ENCODE assay signal across 8 cellular contexts in the genomic region with DNA sequence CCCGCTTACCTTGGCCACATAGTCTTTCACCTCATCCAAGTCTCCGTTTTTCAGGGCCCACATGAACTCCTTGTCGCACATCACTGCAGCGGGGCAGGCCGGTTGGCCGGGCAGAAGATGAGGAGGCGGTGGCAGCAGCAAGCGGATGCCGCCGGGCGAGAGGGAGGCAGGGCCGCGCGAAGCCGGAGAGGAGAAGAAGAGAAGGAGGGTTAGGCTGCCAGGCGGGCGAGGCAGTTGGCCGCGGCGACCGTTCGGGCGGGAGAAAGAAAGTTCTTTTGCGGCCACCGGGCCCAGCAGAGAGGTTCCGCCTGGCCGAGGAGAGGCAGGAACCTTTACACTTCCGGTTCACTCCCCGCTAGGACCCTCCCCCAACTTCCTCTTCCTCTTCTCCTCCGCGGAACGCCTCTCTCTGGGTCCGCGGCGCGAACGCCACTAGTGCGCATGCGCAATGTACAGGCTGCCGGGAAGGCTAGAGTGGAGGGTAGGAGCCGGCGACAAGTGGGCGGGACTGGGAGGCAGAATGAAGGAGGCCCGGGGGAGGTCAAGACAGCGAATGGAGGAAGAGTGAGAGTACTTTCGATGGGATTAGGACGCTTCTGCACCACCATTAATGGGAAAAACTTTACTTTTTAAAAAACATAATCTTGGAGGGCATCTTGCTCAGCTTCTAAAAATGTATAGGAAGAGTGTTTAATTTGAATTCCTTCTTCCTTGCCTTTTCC. TPM values are rescaled to one million over a fixed set of nuclear protein-coding genes. Genes with fewer than 3 reads are reported as not detected.
A peak's percentile ranks its signal among the peaks of the same experiment; 100 is the strongest.
DNase-seq lines count a peak whose midpoint lies in the region; ATAC-seq and TF ChIP-seq lines count a peak whose summit lies in the region.

A gene with protein sequence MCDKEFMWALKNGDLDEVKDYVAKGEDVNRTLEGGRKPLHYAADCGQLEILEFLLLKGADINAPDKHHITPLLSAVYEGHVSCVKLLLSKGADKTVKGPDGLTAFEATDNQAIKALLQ (minus strand): TSS at position 340 of the 722 bp plus-strand sequence. CDS start 259 bp downstream, at position 81.

- no peaks in the 10 kb centered on the region for H3K36me3 ChIP-seq in fibroblast of lung (ENCODE audit: control insufficient read depth, insufficient read depth, low read length)
- peaks cover 0 to 5% (median 0%) of the 10 kb centered on the region in 3 experiments for H3K36me3 ChIP-seq in naive thymus-derived CD4-positive, alpha-beta T cell (ENCODE audit: control insufficient read depth in 2 of 3, insufficient read depth in 3 of 3, low read length in 3 of 3)

- DNase-seq in Daoy (ENCODE audit: low read depth) (peak; percentile 98), GOT3 (lab: John Stamatoyannopoulos, UW) (peak; percentile 84), LNCaP clone FGC (ENCODE audit: low read depth) (peak; percentile 90), RWPE1 (ENCODE audit: low spot score) (peak; percentile 91), fibroblast of lung (ENCODE audit: low read depth in 2 of 2) (peak; percentile 91 to 95)
- DNase-seq in naive thymus-derived CD4-positive, alpha-beta T cell: peak; percentile 93 to 98 (median 96)
- peak; percentile 99 for DNase-seq in stimulated activated naive B cell treated with anti-CD40 and anti-IgM and Interleukin-4, amounts not matched to agents 10 μg/mL and 1 μg/mL and 100 μg/mL, for 72 hours

- H3K27me3 Mint-ChIP-seq in activated T-helper 17 cell treated with anti-CD3 and anti-CD28 coated beads, Interleukin-2, amount 50 U/mL, for 72 hours: no peaks in the 10 kb centered on the region
- peaks cover 0 to 2% (median 0%) of the 10 kb centered on the region in 5 donors for H3K27me3 Mint-ChIP-seq in naive thymus-derived CD4-positive, alpha-beta T cell
- no peaks in the 10 kb centered on the region for H3K27me3 Mint-ChIP-seq in stimulated activated naive B cell treated with anti-CD40 and anti-IgM and Interleukin-4, amounts not matched to agents 10 μg/mL and 1 μg/mL and 100 μg/mL, for 72 hours

- H3K27ac Mint-ChIP-seq in activated T-helper 17 cell treated with anti-CD3 and anti-CD28 coated beads, Interleukin-2, amount 50 U/mL, for 72 hours: peak within 1 kb of the TSS; percentile 94
- H3K27ac Mint-ChIP-seq in naive thymus-derived CD4-positive, alpha-beta T cell: peak within 1 kb of the TSS; percentile 88 to 97 (median 93)
- peak within 1 kb of the TSS; percentile 89 for H3K27ac Mint-ChIP-seq in stimulated activated naive B cell treated with anti-CD40 and anti-IgM and Interleukin-4, amounts not matched to agents 10 μg/mL and 1 μg/mL and 100 μg/mL, for 72 hours

- peaks cover 49% of the 10 kb centered on the region for H3K36me3 Mint-ChIP-seq in activated T-helper 17 cell treated with anti-CD3 and anti-CD28 coated beads, Interleukin-2, amount 50 U/mL, for 72 hours (ENCODE audit: low read depth)
- peaks cover 8 to 17% (median 11%) of the 10 kb centered on the region in 5 donors for H3K36me3 Mint-ChIP-seq in naive thymus-derived CD4-positive, alpha-beta T cell
- peaks cover 7 to 27% of the 10 kb centered on the region in 2 donors for H3K36me3 Mint-ChIP-seq in stimulated activated naive B cell treated with anti-CD40 and anti-IgM and Interleukin-4, amounts not matched to agents 10 μg/mL and 1 μg/mL and 100 μg/mL, for 72 hours

- no peaks in the 10 kb centered on the region for H3K9me3 Mint-ChIP-seq in activated T-helper 17 cell treated with anti-CD3 and anti-CD28 coated beads, Interleukin-2, amount 50 U/mL, for 72 hours
- H3K9me3 Mint-ChIP-seq in naive thymus-derived CD4-positive, alpha-beta T cell: peaks cover 0 to 4% (median 0%) of the 10 kb centered on the region in 11 donors
- H3K9me3 Mint-ChIP-seq in stimulated activated naive B cell treated with anti-CD40 and anti-IgM and Interleukin-4, amounts not matched to agents 10 μg/mL and 1 μg/mL and 100 μg/mL, for 72 hours: no peaks in the 10 kb centered on the region

- H3K4me2 ChIP-seq in fibroblast of lung (ENCODE audit: extremely low read depth, insufficient read depth, low read length): peak within 1 kb of the TSS; percentile 96

- H3K9ac ChIP-seq in fibroblast of lung (ENCODE audit: insufficient read depth, low read length): peak within 1 kb of the TSS; percentile 86

- H4K20me1 ChIP-seq in fibroblast of lung (ENCODE audit: control insufficient read depth, extremely low read depth, insufficient read depth, low read length): peaks cover 3% of the 10 kb centered on the region

- H3K79me2 ChIP-seq in fibroblast of lung (ENCODE audit: control insufficient read depth, insufficient read depth, low read length): peaks cover 49% of the 10 kb centered on the region

- peak within 1 kb of the TSS; percentile 91 for H3K4me3 Mint-ChIP-seq in activated T-helper 17 cell treated with anti-CD3 and anti-CD28 coated beads, Interleukin-2, amount 50 U/mL, for 72 hours
- peak within 1 kb of the TSS; percentile 90 to 99 (median 94) for H3K4me3 Mint-ChIP-seq in naive thymus-derived CD4-positive, alpha-beta T cell
- H3K4me3 Mint-ChIP-seq in stimulated activated naive B cell treated with anti-CD40 and anti-IgM and Interleukin-4, amounts not matched to agents 10 μg/mL and 1 μg/mL and 100 μg/mL, for 72 hours: peak within 1 kb of the TSS; percentile 95

- no peaks in the 10 kb centered on the region for H3K4me1 ChIP-seq in fibroblast of lung (ENCODE audit: control insufficient read depth, extremely low read depth, insufficient read depth, low read length)
- peaks cover 34 to 53% of the 10 kb centered on the region in 2 donors for H3K4me1 ChIP-seq in naive thymus-derived CD4-positive, alpha-beta T cell (ENCODE audit: control insufficient read depth in 2 of 2, insufficient read depth in 2 of 2, low read length in 2 of 2)

- ATAC-seq in activated T-helper 17 cell treated with anti-CD3 and anti-CD28 coated beads, Interleukin-2, amount 50 U/mL, for 72 hours (replicated peaks): peak; percentile 75
- ATAC-seq in naive thymus-derived CD4-positive, alpha-beta T cell: peak; percentile 88
- ATAC-seq in stimulated activated naive B cell treated with anti-CD40 and anti-IgM and Interleukin-4, amounts not matched to agents 10 μg/mL and 1 μg/mL and 100 μg/mL, for 72 hours (replicated peaks): peak; percentile 86 to 90

- TF ChIP-seq CTCF in LNCaP clone FGC (IDR thresholded peaks at IDR 0.05; ENCODE audit: control insufficient read depth, extremely low read depth, insufficient read depth) (no peak), RWPE1 (conservative IDR thresholded peaks at IDR 0.05; ENCODE audit: low read depth) (no peak), fibroblast of lung (conservative IDR thresholded peaks at IDR 0.05 in 1 of 2, IDR thresholded peaks at IDR 0.05 in 1 of 2; ENCODE audit: low read depth in 1 of 2, low read length in 2 of 2) (no peak)

- no peaks in the 10 kb centered on the region for H3K9me3 ChIP-seq in fibroblast of lung (ENCODE audit: control insufficient read depth, insufficient read depth, low read depth, low read length)
- no peaks in the 10 kb centered on the region for H3K9me3 ChIP-seq in naive thymus-derived CD4-positive, alpha-beta T cell (ENCODE audit: control insufficient read depth in 2 of 3, low read length in 3 of 3)

- H3K4me3 ChIP-seq in LNCaP clone FGC (ENCODE audit: low read depth, low read length) (peak within 1 kb of the TSS; percentile 62), fibroblast of lung (replicated peaks in 1 of 4; ENCODE audit: control extremely low read depth in 1 of 4, insufficient read depth in 1 of 4, low read depth in 3 of 4, low read length in 4 of 4) (peak within 1 kb of the TSS; percentile 87 to 96 (median 92))
- peak within 1 kb of the TSS; percentile 89 for H3K4me3 ChIP-seq in naive thymus-derived CD4-positive, alpha-beta T cell (ENCODE audit: low read length)

- peak within 1 kb of the TSS; percentile 89 for H2AFZ ChIP-seq in fibroblast of lung (ENCODE audit: low read length)

- H3K27ac ChIP-seq in RWPE1 (peak within 1 kb of the TSS; percentile 75), fibroblast of lung (ENCODE audit: insufficient read depth, low read length) (peak within 1 kb of the TSS; percentile 86)
- H3K27ac ChIP-seq in naive thymus-derived CD4-positive, alpha-beta T cell (ENCODE audit: low read depth, low read length): peak within 1 kb of the TSS; percentile 94

- intact Hi-C loops in naive thymus-derived CD4-positive, alpha-beta T cell (cut with micrococcal nuclease): loop anchor here (1.0 to 10.0 kb wide), 18 partner anchors 16 to 1850 kb away; partner anchors contain the start of genes AGBL3 (in 2 of the 2), AKR1B1 (in 2 of the 2), CNOT4 (in 2 of the 2) and NUP205 (in 2 of the 2)

- no peaks in the 10 kb centered on the region for H3K27me3 ChIP-seq in fibroblast of lung (ENCODE audit: control insufficient read depth, insufficient read depth, low read length)
- H3K27me3 ChIP-seq in naive thymus-derived CD4-positive, alpha-beta T cell (ENCODE audit: control insufficient read depth in 2 of 2, insufficient read depth in 2 of 2, low read length in 2 of 2): no peaks in the 10 kb centered on the region

- CTCF ChIA-PET in RWPE1 (lab: Yijun Ruan, JAX): no interaction called here
- CTCF ChIA-PET in naive thymus-derived CD4-positive, alpha-beta T cell (lab: Charles Lee): interaction anchor here (1.2 kb wide), 1 partner anchor 319 kb away, joined by 3 read pairs; no protein-coding TSS in a partner anchor

- H3K4me1 Mint-ChIP-seq in activated T-helper 17 cell treated with anti-CD3 and anti-CD28 coated beads, Interleukin-2, amount 50 U/mL, for 72 hours: peaks cover 52% of the 10 kb centered on the region
- H3K4me1 Mint-ChIP-seq in naive thymus-derived CD4-positive, alpha-beta T cell: peaks cover 46 to 81% (median 74%) of the 10 kb centered on the region in 7 donors
- peaks cover 45 to 65% of the 10 kb centered on the region in 2 donors for H3K4me1 Mint-ChIP-seq in stimulated activated naive B cell treated with anti-CD40 and anti-IgM and Interleukin-4, amounts not matched to agents 10 μg/mL and 1 μg/mL and 100 μg/mL, for 72 hours

- POLR2A ChIA-PET in RWPE1 (lab: Yijun Ruan, JAX; ENCODE audit: low non-redundant PET): no interaction called here
- POLR2A ChIA-PET in naive thymus-derived CD4-positive, alpha-beta T cell (lab: Charles Lee): interaction anchor here (0.9 to 2.0 kb wide), 3 partner anchors 11 to 315 kb away, joined by 3 to 11 read pairs (median 4); partner anchors contain the start of gene STMP1

RNA-seq across cellular contexts. Expression of the gene that starts here (rescaled TPM):
- total RNA-seq in Daoy (2014; rRNA removed; shearing (Covaris generic)): 73.8 and 77.8 TPM in 2 replicates
- 100 to 1,000 TPM in 1 of 2 donors, 10 to 100 TPM in 1; 99.7 to 149 TPM for total RNA-seq in activated T-helper 17 cell treated with anti-CD3 and anti-CD28 coated beads, Interleukin-2, amount 50 U/mL, for 72 hours
- 104 and 158 TPM in 2 replicates for total RNA-seq in fibroblast of lung
- 193 and 215 TPM in 2 replicates for polyA plus RNA-seq in fibroblast of lung
- 157 and 167 TPM in 2 replicates for polyA plus RNA-seq in fibroblast of lung (2012)
- polyA minus RNA-seq in fibroblast of lung (ENCODE audit: low replicate concordance): 58.7 and 70.2 TPM in 2 replicates
- 100 to 1,000 TPM in 2 of 5 experiments, 10 to 100 TPM in 3; 69.7 to 117 (median 80.7) TPM for total RNA-seq in naive thymus-derived CD4-positive, alpha-beta T cell
- 10 to 100 TPM; 49.9 to 82.9 TPM for polyA plus RNA-seq in naive thymus-derived CD4-positive, alpha-beta T cell

Comparison
In these comparisons a context has a peak if more than half of its experiments do, and no peak if none do; other contexts are left out.
1. Peak in every context shown above with its lines: DNase-seq, ATAC-seq, H3K4me3 ChIP-seq and H3K27ac ChIP-seq.